Comparison of ENCODE assay signal across 6 cellular contexts in genomic region chr19:5621945-5622464, GRCh38. TPM values are rescaled to one million over a fixed set of nuclear protein-coding genes. Genes with fewer than 3 reads are reported as not detected.
DNase-seq lines count a peak whose midpoint lies in the region; TF ChIP-seq lines count a peak whose summit lies in the region.

No MANE protein-coding gene starts in this region.

- POLR2A ChIA-PET in activated CD4-positive, alpha-beta memory T cell treated with anti-CD3 and anti-CD28 coated beads for 36 hours (lab: Charles Lee): interaction anchor here (0.5 to 3.0 kb wide), 9 partner anchors 13 to 282 kb away, joined by 3 to 24 read pairs (median 5); partner anchors contain the start of genes CATSPERD, LONP1, NDUFA11 and RPL36

- TF ChIP-seq CTCF in GM12865 (IDR thresholded peaks at IDR 0.05; ENCODE audit: insufficient read depth, low read depth, low read length, missing control alignments): no peak

- DNase-seq in GM12865 (ENCODE audit: low read depth) (peak; percentile 24), iPS DF 6.9 (ENCODE audit: low read depth, low spot score) (no peak), NOMO-1 treated with DMSO at 0.1 percent for 48 hours (lab: John Stamatoyannopoulos, UW; ENCODE audit: unreplicated experiment) (no peak), NCI-H82 treated with DMSO at 0.1 percent for 48 hours (lab: John Stamatoyannopoulos, UW; ENCODE audit: unreplicated experiment) (no peak)
- peak; percentile 50 for DNase-seq in activated CD4-positive, alpha-beta memory T cell treated with anti-CD3 and anti-CD28 coated beads for 36 hours

- no peaks in the 10 kb centered on the region for H3K9me3 Mint-ChIP-seq in activated CD4-positive, alpha-beta memory T cell treated with anti-CD3 and anti-CD28 coated beads for 36 hours

- intact Hi-C loops in activated CD4-positive, alpha-beta memory T cell treated with anti-CD3 and anti-CD28 coated beads for 36 hours (cut with micrococcal nuclease): loop anchor here (1.0 to 2.0 kb wide), 2 partner anchors 169 to 282 kb away; partner anchors contain the start of genes DUS3L and VMAC

- CTCF ChIA-PET in activated CD4-positive, alpha-beta memory T cell treated with anti-CD3 and anti-CD28 coated beads for 36 hours (lab: Charles Lee): interaction anchor here (1.1 to 2.5 kb wide), 4 partner anchors 26 to 267 kb away, joined by 3 to 11 read pairs (median 5); partner anchors contain the start of genes NRTN and RPL36

- WGBS in iPS DF 6.9 (ENCODE audit: insufficient coverage, insufficient read length): no CpG with 5 or more reads among the region's 35 CpGs

- H3K36me3 Mint-ChIP-seq in activated CD4-positive, alpha-beta memory T cell treated with anti-CD3 and anti-CD28 coated beads for 36 hours: peaks cover 67% of the 10 kb centered on the region

- H3K27ac ChIP-seq in iPS DF 6.9 (ENCODE audit: low read length) (no peak overlapping the region), temporal lobe (ENCODE audit: low read depth, low read length) (peak overlapping the region; percentile 87)

- peak overlapping the region; percentile 92 for H3K27ac Mint-ChIP-seq in activated CD4-positive, alpha-beta memory T cell treated with anti-CD3 and anti-CD28 coated beads for 36 hours

- H3K4me1 ChIP-seq in iPS DF 6.9 (ENCODE audit: control insufficient read depth, insufficient read depth, low read length): no peaks in the 10 kb centered on the region

- no peaks in the 10 kb centered on the region for H3K9me3 ChIP-seq in iPS DF 6.9 (ENCODE audit: control insufficient read depth, insufficient read depth, low read length)

- H3K4me1 Mint-ChIP-seq in activated CD4-positive, alpha-beta memory T cell treated with anti-CD3 and anti-CD28 coated beads for 36 hours (ENCODE audit: low read depth): peaks cover 66% of the 10 kb centered on the region

- peaks cover 3% of the 10 kb centered on the region for H3K27me3 Mint-ChIP-seq in activated CD4-positive, alpha-beta memory T cell treated with anti-CD3 and anti-CD28 coated beads for 36 hours

- peak overlapping the region; percentile 100 for H3K4me3 Mint-ChIP-seq in activated CD4-positive, alpha-beta memory T cell treated with anti-CD3 and anti-CD28 coated beads for 36 hours

- peak overlapping the region; percentile 98 for H3K4me3 ChIP-seq in GM12865 (ENCODE audit: low read depth, low read length)
- peak overlapping the region; percentile 69 for H3K4me3 ChIP-seq in iPS DF 6.9 (ENCODE audit: low read length)

- no peaks in the 10 kb centered on the region for H3K27me3 ChIP-seq in iPS DF 6.9 (ENCODE audit: control insufficient read depth, insufficient read depth, low read length)

- H3K36me3 ChIP-seq in iPS DF 6.9 (ENCODE audit: control insufficient read depth, insufficient read depth, low read length): peaks cover 19% of the 10 kb centered on the region

RNA-seq across cellular contexts. Expression of gene SAFB2, which starts 0.6 kb away (rescaled TPM):
- total RNA-seq in activated CD4-positive, alpha-beta memory T cell treated with anti-CD3 and anti-CD28 coated beads for 36 hours: 10 to 100 TPM; 63.5 to 76.4 TPM
- total RNA-seq in temporal lobe: 32.9 TPM

RNA-seq across cellular contexts. Expression of gene SAFB, which starts 0.9 kb away (rescaled TPM):
- total RNA-seq in activated CD4-positive, alpha-beta memory T cell treated with anti-CD3 and anti-CD28 coated beads for 36 hours: 100 to 1,000 TPM; 103 to 113 TPM
- 79.7 TPM for total RNA-seq in temporal lobe

RNA-seq across cellular contexts. Expression of gene TINCR, which starts 54.3 kb away (rescaled TPM):
- 1 to 10 TPM; 1.0 to 1.1 TPM for total RNA-seq in activated CD4-positive, alpha-beta memory T cell treated with anti-CD3 and anti-CD28 coated beads for 36 hours
- 0.49 TPM for total RNA-seq in temporal lobe

RNA-seq across cellular contexts. Expression of gene MICOS13, which starts 58.3 kb away (rescaled TPM):
- total RNA-seq in activated CD4-positive, alpha-beta memory T cell treated with anti-CD3 and anti-CD28 coated beads for 36 hours: 10 to 100 TPM; 50.9 to 55.3 TPM
- total RNA-seq in temporal lobe: 14.8 TPM

RNA-seq across cellular contexts. Expression of gene HSD11B1L, which starts 58.8 kb away (rescaled TPM):
- total RNA-seq in activated CD4-positive, alpha-beta memory T cell treated with anti-CD3 and anti-CD28 coated beads for 36 hours: 1 to 10 TPM; 3.8 to 4.1 TPM
- total RNA-seq in temporal lobe: 23.4 TPM

Comparison
In these comparisons a context has a peak if more than half of its experiments do, and no peak if none do; other contexts are left out.
1. DNase-seq: peak in GM12865 (single experiment) and activated CD4-positive, alpha-beta memory T cell treated with anti-CD3 and anti-CD28 coated beads for 36 hours (single experiment); none in iPS DF 6.9 (single experiment), NOMO-1 treated with DMSO at 0.1 percent for 48 hours (single experiment) and NCI-H82 treated with DMSO at 0.1 percent for 48 hours (single experiment).